Comparison of ENCODE assay signal across 8 cellular contexts in genomic region chr5:107671742-107672211, GRCh38. TPM values are rescaled to one million over a fixed set of nuclear protein-coding genes. Genes with fewer than 3 reads are reported as not detected.
A peak's percentile ranks its signal among the peaks of the same experiment; 100 is the strongest.
DNase-seq lines count a peak whose midpoint lies in the region; ATAC-seq and TF ChIP-seq lines count a peak whose summit lies in the region.

No MANE protein-coding gene starts in this region.

- no peaks in the 10 kb centered on the region for H3K9me3 Mint-ChIP-seq in nephron progenitor cell

- DNase-seq in SIG-M5 treated with dmso at 0.1 percent for 504 hours (lab: John Stamatoyannopoulos, UW; ENCODE audit: unreplicated experiment): peak; percentile 58
- DNase-seq in SIG-M5 (lab: John Stamatoyannopoulos, UW): no peak
- peak; percentile 59 for DNase-seq in LoVo (ENCODE audit: low spot score)
- no peak for DNase-seq in esophagus muscularis mucosa (ENCODE audit: extremely low spot score)
- DNase-seq in nephron progenitor cell: no peak

- peak overlapping the region; percentile 49 for H3K9ac ChIP-seq in SU-DHL-6 (ENCODE audit: low read length)

- H3K4me1 Mint-ChIP-seq in nephron progenitor cell: peaks cover 57% of the 10 kb centered on the region

- TF ChIP-seq CTCF in SU-DHL-6 (IDR thresholded peaks at IDR 0.05; ENCODE audit: insufficient read depth, low read length, poor library complexity, severe bottlenecking): no peak
- no peak for TF ChIP-seq CTCF in esophagus muscularis mucosa (IDR thresholded peaks at IDR 0.05)
- TF ChIP-seq CTCF in nephron progenitor cell (IDR thresholded peaks at IDR 0.05): no peak

- no peaks in the 10 kb centered on the region for H3K27me3 Mint-ChIP-seq in nephron progenitor cell (ENCODE audit: low read depth, poor library complexity)

- no peak for ATAC-seq in HG02623 (IDR thresholded peaks at IDR 0.05; ENCODE audit: unreplicated experiment)
- ATAC-seq in HG03442 (IDR thresholded peaks at IDR 0.05; ENCODE audit: unreplicated experiment): no peak

- peak overlapping the region; percentile 88 for H2AFZ ChIP-seq in SU-DHL-6 (ENCODE audit: low read depth, low read length, severe bottlenecking)

- no peaks in the 10 kb centered on the region; the same call in 1 of the 2 replicates for H4K20me1 ChIP-seq in SU-DHL-6 (ENCODE audit: low read depth, low read length)

- H3K4me1 ChIP-seq in esophagus muscularis mucosa: peaks cover 23 to 49% (median 43%) of the 10 kb centered on the region in 4 donors

- H3K36me3 Mint-ChIP-seq in nephron progenitor cell (ENCODE audit: low read depth): no peaks in the 10 kb centered on the region

- H3K9me2 ChIP-seq in SU-DHL-6 (replicated peaks; ENCODE audit: insufficient read depth, low read length): no peaks in the 10 kb centered on the region

- WGBS in esophagus muscularis mucosa: under 1% methylated on average over 17 of the region's 20 CpGs

- no peaks in the 10 kb centered on the region for H3K27me3 ChIP-seq in SU-DHL-6 (ENCODE audit: low read length)
- peaks cover 0 to 30% (median 12%) of the 10 kb centered on the region in 4 donors for H3K27me3 ChIP-seq in esophagus muscularis mucosa

- H3K4me3 Mint-ChIP-seq in nephron progenitor cell: peak overlapping the region; percentile 94

- no peaks in the 10 kb centered on the region for H3K36me3 ChIP-seq in SU-DHL-6 (ENCODE audit: low read length)
- H3K36me3 ChIP-seq in esophagus muscularis mucosa: no peaks in the 10 kb centered on the region

- no peaks in the 10 kb centered on the region for H3F3A ChIP-seq in SU-DHL-6 (ENCODE audit: insufficient read depth)

- H3K27ac ChIP-seq in SU-DHL-6 (ENCODE audit: low read depth, low read length): no peak overlapping the region
- peak overlapping the region; percentile 56 to 74 (median 64) for H3K27ac ChIP-seq in esophagus muscularis mucosa (replicated peaks in 1 of 4)

- H3K27ac Mint-ChIP-seq in nephron progenitor cell: peak overlapping the region; percentile 95

- peak overlapping the region; percentile 87 for H3K4me3 ChIP-seq in SU-DHL-6 (ENCODE audit: insufficient read depth, low read length, poor library complexity, severe bottlenecking)
- peak overlapping the region; percentile 55 to 74 (median 60) for H3K4me3 ChIP-seq in esophagus muscularis mucosa

- H3K9me3 ChIP-seq in SU-DHL-6 (ENCODE audit: insufficient read depth, low read length) (no peaks in the 10 kb centered on the region), esophagus muscularis mucosa (no peaks in the 10 kb centered on the region)

- H3K79me2 ChIP-seq in SU-DHL-6 (ENCODE audit: insufficient read depth, low read length): no peaks in the 10 kb centered on the region

- intact Hi-C loops in esophagus muscularis mucosa (cut with DNase I): no loop called here

- no peak for TF ChIP-seq EP300 in esophagus muscularis mucosa (IDR thresholded peaks at IDR 0.05)

- peak overlapping the region; percentile 98 for H3K4me2 ChIP-seq in SU-DHL-6 (ENCODE audit: low read depth, low read length, poor library complexity, severe bottlenecking)

- TF ChIP-seq POLR2A in esophagus muscularis mucosa (IDR thresholded peaks at IDR 0.05; ENCODE audit: low read depth): no peak

RNA-seq across cellular contexts. Expression of gene EFNA5, which starts 1.0 kb away (rescaled TPM):
- total RNA-seq in esophagus muscularis mucosa: 1 to 10 TPM; 2.8 to 5.7 (median 3.7) TPM

Comparison
In these comparisons a context has a peak if more than half of its experiments do, and no peak if none do; other contexts are left out.
1. DNase-seq: peak in SIG-M5 treated with dmso at 0.1 percent for 504 hours (single experiment) and LoVo (single experiment); none in SIG-M5 (single experiment), esophagus muscularis mucosa (single experiment) and nephron progenitor cell (single experiment).